ENCODE assay signal across 1 cellular context in the genomic region with DNA sequence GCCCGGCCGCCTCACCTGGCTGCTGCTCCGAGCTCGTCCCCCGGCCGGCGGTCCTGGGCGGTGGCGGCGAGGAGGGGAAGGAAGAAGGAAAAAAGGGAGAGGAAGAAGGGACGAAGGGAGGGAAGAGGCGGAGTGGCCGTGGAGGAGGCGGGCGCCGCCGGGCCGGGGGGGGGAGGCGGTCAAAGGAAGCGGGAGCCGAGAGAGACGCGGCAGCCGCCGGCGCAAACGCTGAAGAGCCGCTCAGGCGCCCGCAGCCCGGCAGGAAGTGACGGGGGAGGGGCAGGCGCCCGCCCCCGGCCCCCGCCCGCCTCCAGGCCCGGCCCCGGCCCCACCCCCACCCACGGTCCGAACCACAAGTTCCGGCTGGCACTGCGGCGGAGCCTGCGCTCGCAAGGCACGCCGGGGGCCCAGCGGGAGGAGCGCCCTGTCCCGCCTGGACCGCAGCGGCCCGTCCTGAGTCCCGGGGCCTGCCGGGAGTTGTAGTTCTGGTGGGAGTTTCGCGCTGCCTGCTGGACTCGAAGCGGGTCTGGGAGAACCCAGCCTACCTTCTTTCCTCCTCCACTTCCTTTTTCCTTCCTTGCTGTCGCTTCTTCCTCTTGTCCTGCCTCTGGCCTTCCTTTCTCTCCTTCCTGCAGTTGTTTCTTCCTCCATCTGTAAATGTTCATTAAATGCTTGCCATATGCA.
TF ChIP-seq lines count a peak whose summit lies in the region.

A gene with protein sequence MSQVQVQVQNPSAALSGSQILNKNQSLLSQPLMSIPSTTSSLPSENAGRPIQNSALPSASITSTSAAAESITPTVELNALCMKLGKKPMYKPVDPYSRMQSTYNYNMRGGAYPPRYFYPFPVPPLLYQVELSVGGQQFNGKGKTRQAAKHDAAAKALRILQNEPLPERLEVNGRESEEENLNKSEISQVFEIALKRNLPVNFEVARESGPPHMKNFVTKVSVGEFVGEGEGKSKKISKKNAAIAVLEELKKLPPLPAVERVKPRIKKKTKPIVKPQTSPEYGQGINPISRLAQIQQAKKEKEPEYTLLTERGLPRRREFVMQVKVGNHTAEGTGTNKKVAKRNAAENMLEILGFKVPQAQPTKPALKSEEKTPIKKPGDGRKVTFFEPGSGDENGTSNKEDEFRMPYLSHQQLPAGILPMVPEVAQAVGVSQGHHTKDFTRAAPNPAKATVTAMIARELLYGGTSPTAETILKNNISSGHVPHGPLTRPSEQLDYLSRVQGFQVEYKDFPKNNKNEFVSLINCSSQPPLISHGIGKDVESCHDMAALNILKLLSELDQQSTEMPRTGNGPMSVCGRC (minus strand): TSS at position 234 of the 684 bp plus-strand sequence. CDS start 22,133 bp downstream, outside the sequence.

TF ChIP-seq in HEK293, 187 proteins besides CTCF, POLR2A, EP300 and RAD21 (continued from another document and continues in another):
- TF ChIP-seq, protein P1, sequence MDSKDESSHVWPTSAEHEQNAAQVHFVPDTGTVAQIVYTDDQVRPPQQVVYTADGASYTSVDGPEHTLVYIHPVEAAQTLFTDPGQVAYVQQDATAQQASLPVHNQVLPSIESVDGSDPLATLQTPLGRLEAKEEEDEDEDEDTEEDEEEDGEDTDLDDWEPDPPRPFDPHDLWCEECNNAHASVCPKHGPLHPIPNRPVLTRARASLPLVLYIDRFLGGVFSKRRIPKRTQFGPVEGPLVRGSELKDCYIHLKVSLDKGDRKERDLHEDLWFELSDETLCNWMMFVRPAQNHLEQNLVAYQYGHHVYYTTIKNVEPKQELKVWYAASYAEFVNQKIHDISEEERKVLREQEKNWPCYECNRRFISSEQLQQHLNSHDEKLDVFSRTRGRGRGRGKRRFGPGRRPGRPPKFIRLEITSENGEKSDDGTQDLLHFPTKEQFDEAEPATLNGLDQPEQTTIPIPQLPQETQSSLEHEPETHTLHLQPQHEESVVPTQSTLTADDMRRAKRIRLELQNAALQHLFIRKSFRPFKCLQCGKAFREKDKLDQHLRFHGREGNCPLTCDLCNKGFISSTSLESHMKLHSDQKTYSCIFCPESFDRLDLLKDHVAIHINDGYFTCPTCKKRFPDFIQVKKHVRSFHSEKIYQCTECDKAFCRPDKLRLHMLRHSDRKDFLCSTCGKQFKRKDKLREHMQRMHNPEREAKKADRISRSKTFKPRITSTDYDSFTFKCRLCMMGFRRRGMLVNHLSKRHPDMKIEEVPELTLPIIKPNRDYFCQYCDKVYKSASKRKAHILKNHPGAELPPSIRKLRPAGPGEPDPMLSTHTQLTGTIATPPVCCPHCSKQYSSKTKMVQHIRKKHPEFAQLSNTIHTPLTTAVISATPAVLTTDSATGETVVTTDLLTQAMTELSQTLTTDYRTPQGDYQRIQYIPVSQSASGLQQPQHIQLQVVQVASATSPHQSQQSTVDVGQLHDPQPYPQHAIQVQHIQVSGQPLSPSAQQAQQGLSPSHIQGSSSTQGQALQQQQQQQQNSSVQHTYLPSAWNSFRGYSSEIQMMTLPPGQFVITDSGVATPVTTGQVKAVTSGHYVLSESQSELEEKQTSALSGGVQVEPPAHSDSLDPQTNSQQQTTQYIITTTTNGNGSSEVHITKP (tag by site-specific recombination; IDR thresholded peaks at IDR 0.05), result 0 out of 2 replicates have a peak, but pooled peaks have one; percentile 16
- TF ChIP-seq GLIS1 (tag by site-specific recombination; IDR thresholded peaks at IDR 0.05) (peak; percentile 55; the same call in 1 of the 2 replicates), GLI2 (tag by site-specific recombination; IDR thresholded peaks at IDR 0.05; ENCODE audit: borderline replicate concordance, low read depth) (no peak), YY2 (tag by site-specific recombination; IDR thresholded peaks at IDR 0.05) (peak; percentile 53; the same call in 1 of the 2 replicates), KLF16 (tag by site-specific recombination; IDR thresholded peaks at IDR 0.05) (peak; percentile 77; the same call in 1 of the 2 replicates), ZNF561 (tag by site-specific recombination; IDR thresholded peaks at IDR 0.05; ENCODE audit: borderline replicate concordance) (peak; percentile 12; the same call in 1 of the 2 replicates), ZIC2 (tag by site-specific recombination; IDR thresholded peaks at IDR 0.05) (peak; percentile 67), ZNF366 (tag by site-specific recombination; conservative IDR thresholded peaks at IDR 0.05) (0 out of 2 replicates have a peak, but pooled peaks have one; percentile 52), ZNF544 (tag by site-specific recombination; IDR thresholded peaks at IDR 0.05) (no peak), ZNF292 (tag by site-specific recombination; IDR thresholded peaks at IDR 0.05; ENCODE audit: borderline replicate concordance, low read depth) (no peak), ZNF837 (tag by site-specific recombination; IDR thresholded peaks at IDR 0.05) (no peak), EGR2 (tag by site-specific recombination; IDR thresholded peaks at IDR 0.05; ENCODE audit: low read depth) (peak; percentile 66; the same call in 1 of the 2 replicates), ZNF707 (tag by site-specific recombination; IDR thresholded peaks at IDR 0.05) (no peak), ZNF404 (tag by site-specific recombination; IDR thresholded peaks at IDR 0.05) (no peak), ZNF335 (tag by site-specific recombination; conservative IDR thresholded peaks at IDR 0.05) (peak; percentile 96), ZBTB21 (tag by site-specific recombination; IDR thresholded peaks at IDR 0.05) (no peak), ZBTB20 (tag by site-specific recombination; IDR thresholded peaks at IDR 0.05) (peak; percentile 84; the same call in 1 of the 2 replicates), ZBTB8A (tag by site-specific recombination; IDR thresholded peaks at IDR 0.05) (peak; percentile 48; the same call in 1 of the 2 replicates), KLF1 (tag by site-specific recombination; IDR thresholded peaks at IDR 0.05) (peak; percentile 53; the same call in 1 of the 2 replicates), ZFP69B (tag by site-specific recombination; IDR thresholded peaks at IDR 0.05) (peak; percentile 67), ZNF529 (tag by site-specific recombination; IDR thresholded peaks at IDR 0.05; ENCODE audit: insufficient replicate concordance) (no peak), ZNF169 (tag by site-specific recombination; IDR thresholded peaks at IDR 0.05) (no peak), SP2 (tag by site-specific recombination; IDR thresholded peaks at IDR 0.05) (peak; percentile 72), OSR2 (tag by site-specific recombination; IDR thresholded peaks at IDR 0.05) (0 out of 2 replicates have a peak, but pooled peaks have one; percentile 17), ZBTB17 (tag by site-specific recombination; IDR thresholded peaks at IDR 0.05) (peak; percentile 82), PRDM1 (tag by site-specific recombination; IDR thresholded peaks at IDR 0.05) (0 out of 2 replicates have a peak, but pooled peaks have one; percentile 19), ZNF747 (tag by site-specific recombination; IDR thresholded peaks at IDR 0.05) (no peak), ZNF248 (tag by site-specific recombination; IDR thresholded peaks at IDR 0.05) (no peak), ZNF350 (tag by site-specific recombination; IDR thresholded peaks at IDR 0.05) (no peak), ZNF311 (tag by site-specific recombination; IDR thresholded peaks at IDR 0.05; ENCODE audit: borderline replicate concordance) (no peak), ZXDB (tag by site-specific recombination; IDR thresholded peaks at IDR 0.05) (peak; percentile 70; the same call in 1 of the 2 replicates), KLF10 (tag by site-specific recombination; IDR thresholded peaks at IDR 0.05) (peak; percentile 72; the same call in 1 of the 2 replicates), ZNF184 (tag by site-specific recombination; IDR thresholded peaks at IDR 0.05) (no peak), ZNF423 (tag by site-specific recombination; IDR thresholded peaks at IDR 0.05) (no peak)
- TF ChIP-seq, protein P2, sequence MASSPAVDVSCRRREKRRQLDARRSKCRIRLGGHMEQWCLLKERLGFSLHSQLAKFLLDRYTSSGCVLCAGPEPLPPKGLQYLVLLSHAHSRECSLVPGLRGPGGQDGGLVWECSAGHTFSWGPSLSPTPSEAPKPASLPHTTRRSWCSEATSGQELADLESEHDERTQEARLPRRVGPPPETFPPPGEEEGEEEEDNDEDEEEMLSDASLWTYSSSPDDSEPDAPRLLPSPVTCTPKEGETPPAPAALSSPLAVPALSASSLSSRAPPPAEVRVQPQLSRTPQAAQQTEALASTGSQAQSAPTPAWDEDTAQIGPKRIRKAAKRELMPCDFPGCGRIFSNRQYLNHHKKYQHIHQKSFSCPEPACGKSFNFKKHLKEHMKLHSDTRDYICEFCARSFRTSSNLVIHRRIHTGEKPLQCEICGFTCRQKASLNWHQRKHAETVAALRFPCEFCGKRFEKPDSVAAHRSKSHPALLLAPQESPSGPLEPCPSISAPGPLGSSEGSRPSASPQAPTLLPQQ (tag by site-specific recombination; IDR thresholded peaks at IDR 0.05), result peak; percentile 79; the same call in 1 of the 2 replicates
- TF ChIP-seq, protein P3, sequence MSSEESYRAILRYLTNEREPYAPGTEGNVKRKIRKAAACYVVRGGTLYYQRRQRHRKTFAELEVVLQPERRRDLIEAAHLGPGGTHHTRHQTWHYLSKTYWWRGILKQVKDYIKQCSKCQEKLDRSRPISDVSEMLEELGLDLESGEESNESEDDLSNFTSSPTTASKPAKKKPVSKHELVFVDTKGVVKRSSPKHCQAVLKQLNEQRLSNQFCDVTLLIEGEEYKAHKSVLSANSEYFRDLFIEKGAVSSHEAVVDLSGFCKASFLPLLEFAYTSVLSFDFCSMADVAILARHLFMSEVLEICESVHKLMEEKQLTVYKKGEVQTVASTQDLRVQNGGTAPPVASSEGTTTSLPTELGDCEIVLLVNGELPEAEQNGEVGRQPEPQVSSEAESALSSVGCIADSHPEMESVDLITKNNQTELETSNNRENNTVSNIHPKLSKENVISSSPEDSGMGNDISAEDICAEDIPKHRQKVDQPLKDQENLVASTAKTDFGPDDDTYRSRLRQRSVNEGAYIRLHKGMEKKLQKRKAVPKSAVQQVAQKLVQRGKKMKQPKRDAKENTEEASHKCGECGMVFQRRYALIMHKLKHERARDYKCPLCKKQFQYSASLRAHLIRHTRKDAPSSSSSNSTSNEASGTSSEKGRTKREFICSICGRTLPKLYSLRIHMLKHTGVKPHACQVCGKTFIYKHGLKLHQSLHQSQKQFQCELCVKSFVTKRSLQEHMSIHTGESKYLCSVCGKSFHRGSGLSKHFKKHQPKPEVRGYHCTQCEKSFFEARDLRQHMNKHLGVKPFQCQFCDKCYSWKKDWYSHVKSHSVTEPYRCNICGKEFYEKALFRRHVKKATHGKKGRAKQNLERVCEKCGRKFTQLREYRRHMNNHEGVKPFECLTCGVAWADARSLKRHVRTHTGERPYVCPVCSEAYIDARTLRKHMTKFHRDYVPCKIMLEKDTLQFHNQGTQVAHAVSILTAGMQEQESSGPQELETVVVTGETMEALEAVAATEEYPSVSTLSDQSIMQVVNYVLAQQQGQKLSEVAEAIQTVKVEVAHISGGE (tag by site-specific recombination; conservative IDR thresholded peaks at IDR 0.05; ENCODE audit: low read depth), result peak; percentile 51; the same call in 1 of the 2 replicates
- TF ChIP-seq, protein P4, sequence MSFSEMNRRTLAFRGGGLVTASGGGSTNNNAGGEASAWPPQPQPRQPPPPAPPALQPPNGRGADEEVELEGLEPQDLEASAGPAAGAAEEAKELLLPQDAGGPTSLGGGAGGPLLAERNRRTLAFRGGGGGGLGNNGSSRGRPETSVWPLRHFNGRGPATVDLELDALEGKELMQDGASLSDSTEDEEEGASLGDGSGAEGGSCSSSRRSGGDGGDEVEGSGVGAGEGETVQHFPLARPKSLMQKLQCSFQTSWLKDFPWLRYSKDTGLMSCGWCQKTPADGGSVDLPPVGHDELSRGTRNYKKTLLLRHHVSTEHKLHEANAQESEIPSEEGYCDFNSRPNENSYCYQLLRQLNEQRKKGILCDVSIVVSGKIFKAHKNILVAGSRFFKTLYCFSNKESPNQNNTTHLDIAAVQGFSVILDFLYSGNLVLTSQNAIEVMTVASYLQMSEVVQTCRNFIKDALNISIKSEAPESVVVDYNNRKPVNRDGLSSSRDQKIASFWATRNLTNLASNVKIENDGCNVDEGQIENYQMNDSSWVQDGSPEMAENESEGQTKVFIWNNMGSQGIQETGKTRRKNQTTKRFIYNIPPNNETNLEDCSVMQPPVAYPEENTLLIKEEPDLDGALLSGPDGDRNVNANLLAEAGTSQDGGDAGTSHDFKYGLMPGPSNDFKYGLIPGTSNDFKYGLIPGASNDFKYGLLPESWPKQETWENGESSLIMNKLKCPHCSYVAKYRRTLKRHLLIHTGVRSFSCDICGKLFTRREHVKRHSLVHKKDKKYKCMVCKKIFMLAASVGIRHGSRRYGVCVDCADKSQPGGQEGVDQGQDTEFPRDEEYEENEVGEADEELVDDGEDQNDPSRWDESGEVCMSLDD (tag by site-specific recombination; IDR thresholded peaks at IDR 0.05), result no peak
- TF ChIP-seq, protein P5, sequence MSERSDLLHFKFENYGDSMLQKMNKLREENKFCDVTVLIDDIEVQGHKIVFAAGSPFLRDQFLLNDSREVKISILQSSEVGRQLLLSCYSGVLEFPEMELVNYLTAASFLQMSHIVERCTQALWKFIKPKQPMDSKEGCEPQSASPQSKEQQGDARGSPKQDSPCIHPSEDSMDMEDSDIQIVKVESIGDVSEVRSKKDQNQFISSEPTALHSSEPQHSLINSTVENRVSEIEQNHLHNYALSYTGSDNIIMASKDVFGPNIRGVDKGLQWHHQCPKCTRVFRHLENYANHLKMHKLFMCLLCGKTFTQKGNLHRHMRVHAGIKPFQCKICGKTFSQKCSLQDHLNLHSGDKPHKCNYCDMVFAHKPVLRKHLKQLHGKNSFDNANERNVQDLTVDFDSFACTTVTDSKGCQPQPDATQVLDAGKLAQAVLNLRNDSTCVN (tag by site-specific recombination; optimal IDR thresholded peaks at IDR 0.05), result peak; percentile 70
- TF ChIP-seq, protein P6, sequence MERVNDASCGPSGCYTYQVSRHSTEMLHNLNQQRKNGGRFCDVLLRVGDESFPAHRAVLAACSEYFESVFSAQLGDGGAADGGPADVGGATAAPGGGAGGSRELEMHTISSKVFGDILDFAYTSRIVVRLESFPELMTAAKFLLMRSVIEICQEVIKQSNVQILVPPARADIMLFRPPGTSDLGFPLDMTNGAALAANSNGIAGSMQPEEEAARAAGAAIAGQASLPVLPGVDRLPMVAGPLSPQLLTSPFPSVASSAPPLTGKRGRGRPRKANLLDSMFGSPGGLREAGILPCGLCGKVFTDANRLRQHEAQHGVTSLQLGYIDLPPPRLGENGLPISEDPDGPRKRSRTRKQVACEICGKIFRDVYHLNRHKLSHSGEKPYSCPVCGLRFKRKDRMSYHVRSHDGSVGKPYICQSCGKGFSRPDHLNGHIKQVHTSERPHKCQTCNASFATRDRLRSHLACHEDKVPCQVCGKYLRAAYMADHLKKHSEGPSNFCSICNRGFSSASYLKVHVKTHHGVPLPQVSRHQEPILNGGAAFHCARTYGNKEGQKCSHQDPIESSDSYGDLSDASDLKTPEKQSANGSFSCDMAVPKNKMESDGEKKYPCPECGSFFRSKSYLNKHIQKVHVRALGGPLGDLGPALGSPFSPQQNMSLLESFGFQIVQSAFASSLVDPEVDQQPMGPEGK (tag by site-specific recombination; IDR thresholded peaks at IDR 0.05), result peak; percentile 74; the same call in 1 of the 2 replicates
- TF ChIP-seq, protein P7, sequence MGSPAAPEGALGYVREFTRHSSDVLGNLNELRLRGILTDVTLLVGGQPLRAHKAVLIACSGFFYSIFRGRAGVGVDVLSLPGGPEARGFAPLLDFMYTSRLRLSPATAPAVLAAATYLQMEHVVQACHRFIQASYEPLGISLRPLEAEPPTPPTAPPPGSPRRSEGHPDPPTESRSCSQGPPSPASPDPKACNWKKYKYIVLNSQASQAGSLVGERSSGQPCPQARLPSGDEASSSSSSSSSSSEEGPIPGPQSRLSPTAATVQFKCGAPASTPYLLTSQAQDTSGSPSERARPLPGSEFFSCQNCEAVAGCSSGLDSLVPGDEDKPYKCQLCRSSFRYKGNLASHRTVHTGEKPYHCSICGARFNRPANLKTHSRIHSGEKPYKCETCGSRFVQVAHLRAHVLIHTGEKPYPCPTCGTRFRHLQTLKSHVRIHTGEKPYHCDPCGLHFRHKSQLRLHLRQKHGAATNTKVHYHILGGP (tag by site-specific recombination; IDR thresholded peaks at IDR 0.05), result no peak
